In the genomic region with DNA sequence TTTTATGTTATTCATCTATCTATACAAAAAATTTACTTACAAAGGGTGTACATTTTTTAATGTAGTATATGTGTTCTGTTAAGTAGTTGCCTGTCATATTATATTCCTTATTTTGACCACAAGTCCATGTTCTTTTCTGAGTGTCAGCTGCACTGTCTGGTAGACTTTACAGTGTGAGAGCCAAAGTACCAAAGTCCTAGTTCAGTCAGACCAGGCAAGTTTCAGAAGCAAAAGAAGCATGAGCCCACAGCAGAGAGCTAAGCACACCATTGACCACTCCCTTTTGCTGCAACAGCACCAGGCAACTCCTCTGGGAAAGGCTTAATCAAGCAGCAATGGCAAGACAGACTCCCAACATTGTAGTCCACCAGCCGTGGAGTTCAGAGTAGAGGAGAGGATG, we compare ENCODE assay signal across 22 cellular contexts.
A peak's percentile ranks its signal among the peaks of the same experiment; 100 is the strongest.
DNase-seq lines count a peak whose midpoint lies in the region; FAIRE-seq and TF ChIP-seq lines count a peak whose summit lies in the region.
"Had no signal": no experiment of that assay in that cellular context is flagged by ENCODE, and none has a peak within 500 bp of the region (broad histone marks: within the 10 kb centered on the region; RNA-seq: fewer than 3 reads in every experiment).

No MANE protein-coding gene starts in this region.

- H2BK15ac ChIP-seq in H1 (ENCODE audit: low read length), result no peak overlapping the region

- no peak overlapping the region for H3K18ac ChIP-seq in H1 (ENCODE audit: extremely low read depth, low read length)

- no peak overlapping the region for H4K8ac ChIP-seq in H1 (ENCODE audit: extremely low read depth, insufficient read depth, low read length)

- no peaks in the 10 kb centered on the region for H3K23me2 ChIP-seq in H1 (ENCODE audit: low read depth, low read length)

- no peak overlapping the region for H4K5ac ChIP-seq in H1 (ENCODE audit: insufficient read length, low read depth, low read length)

- no peaks in the 10 kb centered on the region for H3K27me3 ChIP-seq in H1 (replicated peaks in 1 of 4; ENCODE audit: control insufficient read depth in 3 of 4, extremely low read depth in 1 of 4, insufficient read depth in 3 of 4, low read length in 3 of 4)
- no peaks in the 10 kb centered on the region for H3K27me3 ChIP-seq in liver (ENCODE audit: control insufficient read depth in 4 of 4, insufficient read depth in 4 of 4, low read length in 3 of 4)
- no peaks in the 10 kb centered on the region for H3K27me3 ChIP-seq in smooth muscle cell (ENCODE audit: low read depth)
- H3K27me3 ChIP-seq: BE2C, SJCRH30 had no signal

- H3K9me3 ChIP-seq in H1 (ENCODE audit: insufficient read depth in 2 of 2, low read depth in 1 of 2, low read length in 1 of 2) (no peaks in the 10 kb centered on the region), liver (ENCODE audit: control insufficient read depth in 4 of 4, low read length in 3 of 4) (no peaks in the 10 kb centered on the region), smooth muscle cell (replicated peaks; ENCODE audit: low read depth) (no peaks in the 10 kb centered on the region)
- H3K9me3 ChIP-seq: BE2C, SJCRH30 had no signal

- no peaks in the 10 kb centered on the region for H4K20me1 ChIP-seq in H1 (replicated peaks in 1 of 2; ENCODE audit: control insufficient read depth in 1 of 2, insufficient read depth in 2 of 2, low read length in 2 of 2)
- H4K20me1 ChIP-seq in smooth muscle cell (ENCODE audit: low read depth), result no peaks in the 10 kb centered on the region

- TF ChIP-seq POLR2A in H1 (IDR thresholded peaks at IDR 0.05; ENCODE audit: control extremely low read depth in 1 of 2, low read depth in 2 of 2, low read length in 2 of 2), result no peak

- no peaks in the 10 kb centered on the region for H3K79me1 ChIP-seq in H1 (ENCODE audit: low read depth, low read length)

- no peak overlapping the region for H3K23ac ChIP-seq in H1 (ENCODE audit: insufficient read length)

- H3K27ac ChIP-seq in H1 (ENCODE audit: low read depth, low read length), result no peak overlapping the region
- no peak overlapping the region for H3K27ac ChIP-seq in liver (ENCODE audit: low read depth in 1 of 2, low read length in 2 of 2)
- no peak overlapping the region for H3K27ac ChIP-seq in smooth muscle cell (ENCODE audit: low read depth)
- H3K27ac ChIP-seq: SJCRH30 had no signal

- no peak overlapping the region for H2AK5ac ChIP-seq in H1 (ENCODE audit: low read depth, low read length)

- TF ChIP-seq RAD21 in H1 (IDR thresholded peaks at IDR 0.05 in 1 of 2, conservative IDR thresholded peaks at IDR 0.05 in 1 of 2; ENCODE audit: low read depth in 2 of 2, low read length in 2 of 2) (no peak), liver (IDR thresholded peaks at IDR 0.05) (no peak)

- H3K4me2 ChIP-seq in H1 (ENCODE audit: insufficient read depth in 1 of 2, low read depth in 2 of 2, low read length in 2 of 2) (no peak overlapping the region), smooth muscle cell (no peak overlapping the region)

- H2BK5ac ChIP-seq in H1 (ENCODE audit: low read depth, low read length), result no peak overlapping the region

- DNase-seq in NCI-H748 (lab: John Stamatoyannopoulos, UW; ENCODE audit: unreplicated experiment), result peak; percentile 18
- no peak for DNase-seq in NCI-H748 treated with DMSO at 0.1 percent for 48 hours (lab: John Stamatoyannopoulos, UW)
- DNase-seq in H1 (ENCODE audit: low read depth in 1 of 2, low spot score in 2 of 2), result no peak
- DNase-seq in smooth muscle cell (lab: John Stamatoyannopoulos, UW; ENCODE audit: unreplicated experiment), result no peak
- no peak for DNase-seq in mucosa of gallbladder (ENCODE audit: low spot score)
- no peak for DNase-seq in NCI-H82 treated with DMSO at 0.1 percent for 48 hours (lab: John Stamatoyannopoulos, UW; ENCODE audit: unreplicated experiment)
- DNase-seq in stimulated activated CD4-positive, alpha-beta T cell treated with anti-CD3 and anti-CD28 coated beads, Interleukin-2, amount 100 ng/mL, for 48 hours, result no peak
- DNase-seq: 8988T; ACHN; BE2C; CD8-positive, alpha-beta memory T cell; DMS 273 treated with DMSO at 0.1 percent for 48 hours; H9; NCI-H1092; NCI-H1417 treated with DMSO at 0.1 percent for 48 hours; NCI-H187; NCI-H2081 treated with DMSO at 0.1 percent for 48 hours; NCI-H2171 treated with DMSO at 0.1 percent for 48 hours; NCI-H345; NCI-H524; SJCRH30 had no signal

- TF ChIP-seq CTCF in H1 (IDR thresholded peaks at IDR 0.05; ENCODE audit: control extremely low read depth in 1 of 3, insufficient read depth in 1 of 3, low read depth in 1 of 3, low read length in 3 of 3) (no peak), liver (IDR thresholded peaks at IDR 0.05; ENCODE audit: low read depth, low read length, missing input control) (no peak), smooth muscle cell (IDR thresholded peaks at IDR 0.05; ENCODE audit: borderline replicate concordance, insufficient read depth, poor library complexity, severe bottlenecking) (no peak)

- no peak overlapping the region for H2BK120ac ChIP-seq in H1 (replicated peaks; ENCODE audit: low read depth, low read length)

- POLR2A ChIA-PET in H1 (lab: Charles Lee; ENCODE audit: partially characterized antibody), result interaction anchor here (0.6 kb wide), 1 partner anchor 40 kb away, joined by 3 read pairs; no protein-coding TSS in a partner anchor

- no peak overlapping the region for H2BK12ac ChIP-seq in H1 (ENCODE audit: low read depth, low read length)

- 0 out of 2 replicates have a peak overlapping the region, but pooled peaks have one; percentile 80 for H2AFZ ChIP-seq in H1 (ENCODE audit: low read length)
- H2AFZ ChIP-seq in smooth muscle cell (ENCODE audit: low read depth), result peak overlapping the region; percentile 23

- peak overlapping the region; percentile 8 for H3K4ac ChIP-seq in H1 (replicated peaks; ENCODE audit: insufficient read length, low read depth, low read length)

- WGBS in H1 (ENCODE audit: extremely low coverage in 1 of 2, insufficient coverage in 1 of 2, insufficient read length in 1 of 2, insufficient replicate concordance in 2 of 2, low coverage in 1 of 2, low lambda C conversion rate in 2 of 2, missing lambda C conversion rate in 1 of 2), 2 experiments, result 82% methylated on average over 1 of the region's 1 CpG; no CpG with 5 or more reads in 1 of the 2 experiments
- 86% methylated on average over 1 of the region's 1 CpG for WGBS in liver
- 90% methylated on average over 1 of the region's 1 CpG for WGBS in smooth muscle cell (ENCODE audit: low lambda C conversion rate)

- no peak overlapping the region for H3K14ac ChIP-seq in H1 (ENCODE audit: insufficient read length)

- no peak for FAIRE-seq in H1 (lab: Jason Lieb, UNC)

- no peak overlapping the region for H3K4me3 ChIP-seq in H1 (ENCODE audit: extremely low read depth in 1 of 4, insufficient read depth in 2 of 4, low read depth in 3 of 4, low read length in 4 of 4)
- H3K4me3 ChIP-seq in liver (ENCODE audit: low read depth in 1 of 3, low read length in 3 of 3), result no peak overlapping the region
- no peak overlapping the region for H3K4me3 ChIP-seq in smooth muscle cell
- H3K4me3 ChIP-seq: SJCRH30 had no signal

- H3F3A ChIP-seq in smooth muscle cell (ENCODE audit: low read depth), result no peaks in the 10 kb centered on the region

- CTCF ChIA-PET in H1 (lab: Charles Lee; ENCODE audit: partially characterized antibody), result interaction anchor here (0.6 to 3.5 kb wide), 5 partner anchors 9 to 764 kb away, joined by 3 to 16 read pairs (median 3); no protein-coding TSS in a partner anchor

- no peak overlapping the region for H3K9ac ChIP-seq in H1 (replicated peaks in 1 of 4; ENCODE audit: extremely low read depth in 1 of 4, low read depth in 3 of 4, low read length in 3 of 4)
- H3K9ac ChIP-seq in liver (ENCODE audit: low read depth in 1 of 2, low read length in 2 of 2), result no peak overlapping the region
- H3K9ac ChIP-seq in smooth muscle cell (ENCODE audit: low read depth), result no peak overlapping the region

- TF ChIP-seq EP300 in H1 (IDR thresholded peaks at IDR 0.05; ENCODE audit: borderline replicate concordance in 1 of 2, low read depth in 2 of 2, low read length in 2 of 2), result no peak

- H3K79me2 ChIP-seq in H1 (ENCODE audit: control insufficient read depth in 1 of 2, insufficient read depth in 2 of 2, low read length in 2 of 2), result no peaks in the 10 kb centered on the region
- no peaks in the 10 kb centered on the region for H3K79me2 ChIP-seq in smooth muscle cell (ENCODE audit: low read depth)

- H3K56ac ChIP-seq in H1 (replicated peaks; ENCODE audit: insufficient read length, low read depth, low read length), result no peak overlapping the region

- no peaks in the 10 kb centered on the region for H3K36me3 ChIP-seq in H1 (ENCODE audit: control insufficient read depth in 2 of 4, insufficient read depth in 4 of 4, low read length in 3 of 4)
- H3K36me3 ChIP-seq in liver (ENCODE audit: control insufficient read depth in 4 of 4, insufficient read depth in 3 of 4, low read depth in 1 of 4, low read length in 3 of 4), result no peaks in the 10 kb centered on the region
- no peaks in the 10 kb centered on the region for H3K36me3 ChIP-seq in smooth muscle cell (ENCODE audit: low read depth)
- H3K36me3 ChIP-seq: BE2C, SJCRH30 had no signal

- H4K91ac ChIP-seq in H1 (replicated peaks; ENCODE audit: insufficient read length, low read length), result no peak overlapping the region

- H3K4me1 ChIP-seq in H1 (replicated peaks in 1 of 4; ENCODE audit: control insufficient read depth in 3 of 4, insufficient read depth in 4 of 4, low read length in 3 of 4) (no peaks in the 10 kb centered on the region), liver (ENCODE audit: control insufficient read depth in 4 of 4, insufficient read depth in 4 of 4, low read length in 3 of 4) (no peaks in the 10 kb centered on the region), smooth muscle cell (ENCODE audit: low read depth) (no peaks in the 10 kb centered on the region)
- H3K4me1 ChIP-seq: BE2C, SJCRH30 had no signal

- H2BK20ac ChIP-seq in H1 (ENCODE audit: low read length), result no peak overlapping the region

TF ChIP-seq in liver, 16 proteins besides CTCF, POLR2A, EP300 and RAD21:
- TF ChIP-seq EGR1 (IDR thresholded peaks at IDR 0.05; ENCODE audit: low read depth in 2 of 2), result no peak
- peak; percentile 29 for TF ChIP-seq HNF4G (IDR thresholded peaks at IDR 0.05)
- peak; percentile 65 to 78 for TF ChIP-seq HNF4A (conservative IDR thresholded peaks at IDR 0.05)
